ENCODE assay signal across 8 cellular contexts in the genomic region with DNA sequence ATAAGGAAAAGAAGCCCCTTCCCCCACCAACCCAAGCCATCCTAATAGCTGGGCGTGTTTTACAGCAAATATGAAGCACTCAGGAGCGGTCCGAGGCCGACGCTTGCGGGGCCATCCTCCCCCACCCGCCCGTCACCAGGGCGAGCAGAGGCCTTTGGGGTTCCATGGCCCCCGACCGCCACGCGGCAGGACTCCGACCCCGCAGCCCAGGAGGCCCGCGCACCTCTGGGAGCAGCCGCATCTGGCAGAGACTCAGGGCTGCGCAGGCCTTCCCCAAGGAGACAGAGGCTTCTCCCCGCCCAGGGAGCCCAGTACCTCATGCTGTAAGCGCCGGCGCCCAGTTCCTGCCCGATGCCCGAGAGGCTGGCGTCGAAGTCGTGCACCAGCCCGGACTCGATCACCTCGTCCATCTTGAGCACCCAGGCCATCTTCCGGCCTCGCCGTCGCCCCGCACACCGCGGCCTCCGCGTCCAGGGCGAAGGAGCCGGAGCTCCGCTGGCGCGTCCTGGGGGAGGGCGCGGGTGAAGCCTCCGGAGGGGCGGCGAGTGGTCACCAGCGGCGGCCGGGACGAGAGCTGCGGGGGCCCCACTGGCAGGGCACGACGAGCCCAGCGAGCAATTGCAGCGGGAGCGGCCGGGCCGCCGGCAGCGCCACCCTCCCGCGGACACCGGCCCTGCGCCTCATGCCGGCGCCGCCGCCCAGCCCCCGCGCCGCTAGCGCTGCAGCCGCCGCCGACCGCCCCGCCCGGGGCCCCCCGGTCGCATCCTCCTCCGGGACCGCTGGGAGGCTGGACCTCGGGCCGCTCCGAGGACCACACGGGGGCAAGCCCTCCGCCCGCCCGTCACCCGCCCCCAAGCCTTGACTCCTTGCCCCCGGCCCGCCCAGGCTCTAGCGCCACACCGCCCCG. TPM values are rescaled to one million over a fixed set of nuclear protein-coding genes. Genes with fewer than 3 reads are reported as not detected.
DNase-seq lines count a peak whose midpoint lies in the region; ATAC-seq and TF ChIP-seq lines count a peak whose summit lies in the region.

No MANE protein-coding gene starts in this region.

- no peaks in the 10 kb centered on the region for H3K36me3 ChIP-seq in HUES48 (ENCODE audit: control insufficient read depth, insufficient read depth, low read length)

- peaks cover 42% of the 10 kb centered on the region for H3K4me1 ChIP-seq in HUES48 (ENCODE audit: control insufficient read depth, insufficient read depth, low read length)

- peak overlapping the region; percentile 95 for H3K27ac ChIP-seq in HUES48 (ENCODE audit: low read depth, low read length)

- H3K27me3 ChIP-seq in HUES48 (ENCODE audit: control insufficient read depth, insufficient read depth, low read length): no peaks in the 10 kb centered on the region

- TF ChIP-seq CTCF in chondrocyte (IDR thresholded peaks at IDR 0.05): peak; percentile 73

- H3K27me3 Mint-ChIP-seq in chondrocyte (ENCODE audit: low read depth): no peaks in the 10 kb centered on the region

- H3K9me3 Mint-ChIP-seq in chondrocyte (ENCODE audit: low read depth): no peaks in the 10 kb centered on the region

- peaks cover 50% of the 10 kb centered on the region for H3K4me1 Mint-ChIP-seq in chondrocyte (ENCODE audit: low read depth)

- peak overlapping the region; percentile 89 for H3K27ac Mint-ChIP-seq in chondrocyte (ENCODE audit: unreplicated experiment)

- peak; percentile 5 for ATAC-seq in GM21367 (IDR thresholded peaks at IDR 0.05; ENCODE audit: unreplicated experiment)
- ATAC-seq in left colon: peak; percentile 45

- H3K9ac ChIP-seq in HUES48 (ENCODE audit: low read depth, low read length): peak overlapping the region; percentile 92

- DNase-seq in ELR (ENCODE audit: low read depth): peak; percentile 52
- DNase-seq in activated CD4-positive, CD25-positive, alpha-beta regulatory T cell treated with anti-CD3 and anti-CD28 coated beads, Interleukin-2, amount 50 U/mL, for 16 hours (ENCODE audit: low read depth, low spot score): peak; percentile 8
- peak; percentile 89 for DNase-seq in chondrocyte (ENCODE audit: low spot score)
- peak; percentile 51 to 69 for DNase-seq in left colon
- DNase-seq in stimulated activated CD4-positive, alpha-beta T cell treated with anti-CD3 and anti-CD28 coated beads, Interleukin-1b, Interleukin-23, amount 100 ng/mL, for 48 hours: peak; percentile 54
- no peak for DNase-seq in G401 (ENCODE audit: low spot score)

- no peaks in the 10 kb centered on the region for H3K9me3 ChIP-seq in HUES48 (ENCODE audit: control insufficient read depth, insufficient read depth, low read length)

- peak overlapping the region; percentile 96 for H3K4me3 Mint-ChIP-seq in chondrocyte (ENCODE audit: unreplicated experiment)

- H3K4me3 ChIP-seq in HUES48 (ENCODE audit: low read depth, low read length): peak overlapping the region; percentile 78

- no peaks in the 10 kb centered on the region for H3K36me3 Mint-ChIP-seq in chondrocyte (ENCODE audit: low read depth)

- in situ Hi-C loops in G401 (cut with HindIII; ENCODE audit: low sequenced_read_pairs): no loop called here

- intact Hi-C loops in left colon (cut with DNase I, micrococcal nuclease): no loop called here

RNA-seq across cellular contexts. Expression of a gene that starts 0.5 kb away (rescaled TPM):
- total RNA-seq in chondrocyte (60.6 to 61.8 TPM (median 60.9 TPM) in 3 replicates), left colon (10 to 100 TPM; 56.5 to 66.8 TPM)
- total RNA-seq in G401 (2014; rRNA removed; shearing (Covaris generic)): 88.8 and 106 TPM in 2 replicates
